1 cellular context compared by ENCODE assay signal in the genomic region with DNA sequence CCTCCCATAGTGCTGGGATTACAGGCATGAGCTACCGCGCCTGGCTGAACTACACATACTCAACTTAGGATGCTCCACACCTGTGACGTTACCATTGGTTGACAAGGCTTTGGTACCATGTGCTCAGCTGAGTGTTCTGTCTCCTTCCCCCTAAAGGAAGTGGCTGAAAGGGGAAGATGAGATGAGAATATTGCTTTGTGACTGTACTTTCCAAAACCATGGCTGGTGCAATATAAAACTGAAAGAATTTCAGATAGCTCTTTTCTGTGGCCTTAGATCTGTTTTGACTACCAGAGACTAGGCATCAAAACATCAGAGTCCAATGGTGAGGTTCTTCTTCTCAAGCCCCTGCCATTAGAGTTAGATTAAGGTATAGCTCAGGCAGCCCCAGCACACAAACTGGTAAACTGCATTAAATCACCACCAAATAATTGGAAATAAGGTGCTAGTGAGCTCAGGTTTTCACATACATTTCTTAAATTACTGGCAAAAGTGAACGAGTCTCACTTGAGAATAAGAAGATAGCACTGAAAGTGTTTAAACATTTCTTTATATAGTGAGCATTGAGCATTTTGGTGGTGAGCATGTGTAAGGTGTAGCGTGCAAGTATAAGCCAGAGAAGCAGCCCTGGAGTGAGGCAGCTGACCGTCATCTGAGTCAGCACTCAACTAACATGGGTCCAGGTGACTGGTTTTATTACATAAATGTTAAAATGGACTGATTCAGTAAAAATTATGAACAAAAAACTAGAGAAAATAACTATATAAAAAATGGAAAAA.
TF ChIP-seq lines count a peak whose summit lies in the region.

No MANE protein-coding gene starts in this region.

TF ChIP-seq in GM12878, 131 proteins besides CTCF, POLR2A, EP300 and RAD21 (continued from another document):
- TF ChIP-seq E2F4 (IDR thresholded peaks at IDR 0.05; ENCODE audit: low read depth, low read length): no peak
- TF ChIP-seq SMAD5 (IDR thresholded peaks at IDR 0.05; ENCODE audit: low read depth): no peak
- TF ChIP-seq, protein P1, sequence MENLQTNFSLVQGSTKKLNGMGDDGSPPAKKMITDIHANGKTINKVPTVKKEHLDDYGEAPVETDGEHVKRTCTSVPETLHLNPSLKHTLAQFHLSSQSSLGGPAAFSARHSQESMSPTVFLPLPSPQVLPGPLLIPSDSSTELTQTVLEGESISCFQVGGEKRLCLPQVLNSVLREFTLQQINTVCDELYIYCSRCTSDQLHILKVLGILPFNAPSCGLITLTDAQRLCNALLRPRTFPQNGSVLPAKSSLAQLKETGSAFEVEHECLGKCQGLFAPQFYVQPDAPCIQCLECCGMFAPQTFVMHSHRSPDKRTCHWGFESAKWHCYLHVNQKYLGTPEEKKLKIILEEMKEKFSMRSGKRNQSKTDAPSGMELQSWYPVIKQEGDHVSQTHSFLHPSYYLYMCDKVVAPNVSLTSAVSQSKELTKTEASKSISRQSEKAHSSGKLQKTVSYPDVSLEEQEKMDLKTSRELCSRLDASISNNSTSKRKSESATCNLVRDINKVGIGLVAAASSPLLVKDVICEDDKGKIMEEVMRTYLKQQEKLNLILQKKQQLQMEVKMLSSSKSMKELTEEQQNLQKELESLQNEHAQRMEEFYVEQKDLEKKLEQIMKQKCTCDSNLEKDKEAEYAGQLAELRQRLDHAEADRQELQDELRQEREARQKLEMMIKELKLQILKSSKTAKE (IDR thresholded peaks at IDR 0.05; ENCODE audit: low read depth, poor library complexity, severe bottlenecking): no peak
